ENCODE assay signal across 9 cellular contexts in genomic region chr12:12482959-12483358, GRCh38.
DNase-seq lines count a peak whose midpoint lies in the region; ATAC-seq and TF ChIP-seq lines count a peak whose summit lies in the region.
"Had no signal": no experiment of that assay in that cellular context is flagged by ENCODE, and none has a peak within 500 bp of the region (broad histone marks: within the 10 kb centered on the region; RNA-seq: fewer than 3 reads in every experiment).

No MANE protein-coding gene starts in this region.

- H3K4me3 ChIP-seq in CD8-positive, alpha-beta T cell (ENCODE audit: low read depth, low read length): peak overlapping the region; percentile 11

- H3K27ac Mint-ChIP-seq in CD8-positive, alpha-beta T cell: peak overlapping the region; percentile 99

- H3K36me3 Mint-ChIP-seq in CD8-positive, alpha-beta T cell: peaks cover 65% of the 10 kb centered on the region

- POLR2A ChIA-PET in CD8-positive, alpha-beta T cell (lab: Charles Lee): interaction anchor here (1.1 to 6.3 kb wide), 4 partner anchors 16 to 105 kb away, joined by 3 to 46 read pairs (median 8); no protein-coding TSS in a partner anchor

- peaks cover 3% of the 10 kb centered on the region for H3K36me3 ChIP-seq in CD8-positive, alpha-beta T cell (ENCODE audit: insufficient read depth, low read length)

- ATAC-seq in CD8-positive, alpha-beta T cell: no peak
- peak; percentile 54 for ATAC-seq in GM19043 (IDR thresholded peaks at IDR 0.05; ENCODE audit: low read depth, unreplicated experiment)

- no peaks in the 10 kb centered on the region for H3K27me3 Mint-ChIP-seq in CD8-positive, alpha-beta T cell (ENCODE audit: low read depth)

- DNase-seq in CD8-positive, alpha-beta T cell: no peak
- DNase-seq in NCI-H2107 treated with DMSO at 0.1 percent for 48 hours (lab: John Stamatoyannopoulos, UW; ENCODE audit: unreplicated experiment) (peak; percentile 54), germinal center (ENCODE audit: low spot score) (peak; percentile 15), SW 1271 (lab: John Stamatoyannopoulos, UW) (no peak), COR-L47 (lab: John Stamatoyannopoulos, UW) (no peak), UCSD-AML1 (lab: John Stamatoyannopoulos, UW; ENCODE audit: unreplicated experiment) (no peak)
- DNase-seq in activated effector memory CD4-positive, alpha-beta T cell treated with anti-CD3 and anti-CD28 coated beads, Interleukin-2, amount 50 U/mL, for 16 hours: no peak
- DNase-seq: MM.1S had no signal

- no peaks in the 10 kb centered on the region for H3K9me3 Mint-ChIP-seq in CD8-positive, alpha-beta T cell

- H3K9me3 ChIP-seq in CD8-positive, alpha-beta T cell (ENCODE audit: low read length): no peaks in the 10 kb centered on the region

- CTCF ChIA-PET in CD8-positive, alpha-beta T cell (lab: Charles Lee): interaction anchor here (0.6 to 2.5 kb wide), 7 partner anchors 9 to 254 kb away, joined by 3 to 11 read pairs (median 3); no protein-coding TSS in a partner anchor

- H3K4me3 Mint-ChIP-seq in CD8-positive, alpha-beta T cell: peak overlapping the region; percentile 47

- TF ChIP-seq CTCF in CD8-positive, alpha-beta T cell (IDR thresholded peaks at IDR 0.05): no peak

- peaks cover 52% of the 10 kb centered on the region for H3K4me1 Mint-ChIP-seq in CD8-positive, alpha-beta T cell (ENCODE audit: low read depth)

- intact Hi-C loops in CD8-positive, alpha-beta T cell (cut with DNase I, micrococcal nuclease): loop anchor here (1.0 to 5.0 kb wide), 9 partner anchors 17 to 234 kb away; partner anchors contain the start of genes CDKN1B (in 1 of the 2), CREBL2 (in 1 of the 2) and GPR19 (in 1 of the 2)

- peaks cover 28% of the 10 kb centered on the region for H3K4me1 ChIP-seq in CD8-positive, alpha-beta T cell (ENCODE audit: insufficient read depth, low read length)

- H3K27me3 ChIP-seq in CD8-positive, alpha-beta T cell (ENCODE audit: insufficient read depth, low read length): no peaks in the 10 kb centered on the region

- peak overlapping the region; percentile 73 for H3K27ac ChIP-seq in CD8-positive, alpha-beta T cell (ENCODE audit: low read depth, low read length)

Comparison
In these comparisons a context has a peak if more than half of its experiments do, and no peak if none do; other contexts are left out.
1. DNase-seq: peak in NCI-H2107 treated with DMSO at 0.1 percent for 48 hours (single experiment) and germinal center (single experiment); none in CD8-positive, alpha-beta T cell (0 of 7), SW 1271 (0 of 2), activated effector memory CD4-positive, alpha-beta T cell treated with anti-CD3 and anti-CD28 coated beads, Interleukin-2, amount 50 U/mL, for 16 hours (single experiment), COR-L47 (single experiment) and UCSD-AML1 (single experiment).